ENCODE assay signal across 8 cellular contexts in the genomic region with DNA sequence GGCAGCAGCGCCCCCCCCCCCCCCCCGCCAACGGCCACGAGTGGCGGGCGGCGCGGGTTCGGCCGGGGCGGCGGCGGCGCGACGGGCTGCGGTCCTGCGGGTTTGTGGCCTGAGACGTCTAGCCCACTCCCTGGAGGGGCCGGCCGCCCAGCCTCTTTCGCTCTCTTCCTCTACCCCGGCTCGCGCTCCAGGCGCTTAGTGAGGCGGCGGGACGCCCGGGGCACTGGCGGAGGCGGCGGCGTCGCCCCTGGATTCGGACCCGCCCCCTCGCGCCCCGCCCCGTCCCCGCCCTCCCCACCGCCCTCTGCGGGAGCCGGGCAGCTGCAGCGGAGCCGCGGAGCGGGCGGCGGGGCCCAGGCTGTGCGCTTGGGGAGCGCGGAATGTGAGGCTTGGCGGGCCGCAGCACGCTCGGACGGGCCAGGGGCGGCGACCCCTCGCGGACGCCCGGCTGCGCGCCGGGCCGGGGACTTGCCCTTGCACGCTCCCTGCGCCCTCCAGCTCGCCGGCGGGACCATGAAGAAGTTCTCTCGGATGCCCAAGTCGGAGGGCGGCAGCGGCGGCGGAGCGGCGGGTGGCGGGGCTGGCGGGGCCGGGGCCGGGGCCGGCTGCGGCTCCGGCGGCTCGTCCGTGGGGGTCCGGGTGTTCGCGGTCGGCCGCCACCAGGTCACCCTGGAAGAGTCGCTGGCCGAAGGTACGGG. TPM values are rescaled to one million over a fixed set of nuclear protein-coding genes. Genes with fewer than 3 reads are reported as not detected.
DNase-seq lines count a peak whose midpoint lies in the region; ATAC-seq and TF ChIP-seq lines count a peak whose summit lies in the region.

A gene (plus strand): TSS at position 320 of the 698 bp plus-strand sequence. CDS start 194 bp downstream, at position 514.

- H3K27me3 ChIP-seq in kidney epithelial cell (ENCODE audit: control insufficient read depth, insufficient read depth, low read length), result no peaks in the 10 kb centered on the region

- H3K4me3 ChIP-seq in kidney epithelial cell (ENCODE audit: low read depth, low read length), result peak within 1 kb of the TSS; percentile 95

- peak; percentile 73 for DNase-seq in NK-92 treated with Interleukin-12 subunit alpha and Interleukin-12 subunit beta, amount 100 ng/mL, for 24 hours (lab: John Stamatoyannopoulos, UW)
- DNase-seq in NK-92 (lab: John Stamatoyannopoulos, UW; ENCODE audit: unreplicated experiment), result no peak
- peak; percentile 53 for DNase-seq in NCI-H1694 treated with DMSO at 0.1 percent for 48 hours (lab: John Stamatoyannopoulos, UW)
- DNase-seq in activated CD4-positive, CD25-positive, alpha-beta regulatory T cell treated with anti-CD3 and anti-CD28 coated beads, Interleukin-2, amount 50 U/mL, for 16 hours (ENCODE audit: low read depth, low spot score), result peak; percentile 55
- peak; percentile 60 for DNase-seq in cerebellar cortex (ENCODE audit: low spot score)
- no peak for DNase-seq in kidney epithelial cell (ENCODE audit: low read depth)
- DNase-seq in stimulated activated CD4-positive, alpha-beta T cell treated with anti-CD3 and anti-CD28 coated beads, Interleukin-15, amount 100 ng/mL, for 48 hours (ENCODE audit: low read depth in 2 of 2), result peak; percentile 56 to 69

- TF ChIP-seq CTCF in kidney epithelial cell (IDR thresholded peaks at IDR 0.05; ENCODE audit: insufficient read depth, low read length, poor library complexity, severe bottlenecking), result no peak

- ATAC-seq in HG02759 (IDR thresholded peaks at IDR 0.05; ENCODE audit: unreplicated experiment), result peak; percentile 78

- H3K36me3 ChIP-seq in kidney epithelial cell (ENCODE audit: control insufficient read depth, insufficient read depth, low read length), result no peaks in the 10 kb centered on the region

RNA-seq across cellular contexts. Expression of the gene that starts here (rescaled TPM):
- total RNA-seq in kidney epithelial cell, result 25.2 and 30.9 TPM in 2 replicates

Comparison
In these comparisons a context has a peak if more than half of its experiments do, and no peak if none do; other contexts are left out.
1. DNase-seq: peak in NK-92 treated with Interleukin-12 subunit alpha and Interleukin-12 subunit beta, amount 100 ng/mL, for 24 hours (single experiment), NCI-H1694 treated with DMSO at 0.1 percent for 48 hours (single experiment), activated CD4-positive, CD25-positive, alpha-beta regulatory T cell treated with anti-CD3 and anti-CD28 coated beads, Interleukin-2, amount 50 U/mL, for 16 hours (single experiment), cerebellar cortex (single experiment) and stimulated activated CD4-positive, alpha-beta T cell treated with anti-CD3 and anti-CD28 coated beads, Interleukin-15, amount 100 ng/mL, for 48 hours (2 of 2); none in NK-92 (single experiment) and kidney epithelial cell (single experiment).